Comparison of ENCODE assay signal across 27 cellular contexts in the genomic region with DNA sequence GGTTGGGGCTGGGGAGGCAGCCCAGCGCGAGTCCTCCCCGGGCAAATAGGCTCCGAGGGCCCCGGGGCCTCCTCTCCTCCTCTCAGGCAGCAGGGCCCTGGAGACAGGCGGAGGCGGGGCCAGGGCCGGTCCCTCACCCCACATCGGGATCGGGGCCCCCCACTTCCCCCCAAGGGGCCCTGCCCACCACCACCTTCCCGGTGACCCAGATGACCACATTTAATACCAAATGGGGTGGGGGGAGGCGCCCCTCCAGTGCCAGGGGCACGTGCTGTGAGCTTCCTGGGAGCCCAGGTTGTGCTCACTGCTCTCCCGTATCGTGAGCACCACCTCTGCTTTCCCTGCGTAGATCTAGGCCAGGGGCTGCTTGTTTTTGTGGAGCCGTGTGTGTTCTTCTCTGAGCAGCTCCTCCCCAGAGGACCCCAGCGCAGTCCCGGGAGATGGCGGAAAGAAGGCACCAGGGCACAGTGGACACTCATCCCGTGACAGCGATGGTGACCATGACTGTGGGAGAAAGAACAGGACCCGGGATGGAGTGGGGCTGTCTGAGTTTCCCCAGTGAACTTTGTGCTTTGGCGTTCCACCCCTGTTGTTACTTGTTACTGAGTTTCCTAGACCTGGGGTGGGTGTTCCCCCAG. TPM values are rescaled to one million over a fixed set of nuclear protein-coding genes. Genes with fewer than 3 reads are reported as not detected.
"Had no signal": no experiment of that assay in that cellular context is flagged by ENCODE, and none has a peak within 500 bp of the region (broad histone marks: within the 10 kb centered on the region; RNA-seq: fewer than 3 reads in every experiment).

No MANE protein-coding gene starts in this region.

- H3K4me3 ChIP-seq: dorsolateral prefrontal cortex, gastrocnemius medialis, heart left ventricle, hepatocyte, left ventricle myocardium inferior, lower lobe of right lung, prostate gland, right atrium auricular region, sigmoid colon, stomach, tibial artery, upper lobe of left lung, uterus had no signal

- H3K9me3 Mint-ChIP-seq: natural killer cell; stimulated activated effector memory CD8-positive, alpha-beta T cell treated with anti-CD3 and anti-CD28 coated beads, Interleukin-12 subunit alpha, Interleukin-12 subunit beta, amount 100 ng/mL, for 72 hours had no signal

- H3K36me3 ChIP-seq: gastrocnemius medialis, heart left ventricle, left ventricle myocardium inferior, lower lobe of right lung, prostate gland, right atrium auricular region, sigmoid colon, stomach, tibial artery, upper lobe of left lung, uterus had no signal

- H3K27ac ChIP-seq: epithelial cell of prostate, gastrocnemius medialis, heart left ventricle, hepatocyte, left ventricle myocardium inferior, lower lobe of right lung, prostate gland, right atrium auricular region, sigmoid colon, stomach, upper lobe of left lung, uterus had no signal

- DNase-seq: cortex of kidney; effector CD4-positive, alpha-beta T cell; endodermal cell; foreskin fibroblast; gastrocnemius medialis; heart left ventricle; left colon; left ventricle myocardium inferior; lower lobe of right lung; natural killer cell; nucleus accumbens; sigmoid colon; stimulated activated CD4-positive, alpha-beta T cell treated with anti-CD3 and anti-CD28 coated beads, Interleukin-2, amount 100 ng/mL, for 24 hours; stimulated activated CD4-positive, alpha-beta T cell treated with anti-CD3 and anti-CD28 coated beads, Interleukin-4, amount 100 ng/mL, for 24 hours; stimulated activated naive CD4-positive, alpha-beta T cell treated with Interleukin-2 at 50 U/mL for 16 hours; stomach; tibial artery; upper lobe of left lung; uterus had no signal

- H3K36me3 Mint-ChIP-seq: natural killer cell; stimulated activated effector memory CD8-positive, alpha-beta T cell treated with anti-CD3 and anti-CD28 coated beads, Interleukin-12 subunit alpha, Interleukin-12 subunit beta, amount 100 ng/mL, for 72 hours had no signal

- ATAC-seq: esophagus mucosa; gastrocnemius medialis; heart left ventricle; left colon; lower lobe of right lung; natural killer cell; stimulated activated effector memory CD8-positive, alpha-beta T cell treated with anti-CD3 and anti-CD28 coated beads, Interleukin-12 subunit alpha, Interleukin-12 subunit beta, amount 100 ng/mL, for 72 hours had no signal

- H3K9me3 ChIP-seq: gastrocnemius medialis, heart left ventricle, left ventricle myocardium inferior, lower lobe of right lung, prostate gland, right atrium auricular region, sigmoid colon, stomach, tibial artery, upper lobe of left lung, uterus had no signal

- H3K27ac Mint-ChIP-seq: endodermal cell; natural killer cell; stimulated activated effector memory CD8-positive, alpha-beta T cell treated with anti-CD3 and anti-CD28 coated beads, Interleukin-12 subunit alpha, Interleukin-12 subunit beta, amount 100 ng/mL, for 72 hours had no signal

- H3K4me1 Mint-ChIP-seq: endodermal cell; natural killer cell; stimulated activated effector memory CD8-positive, alpha-beta T cell treated with anti-CD3 and anti-CD28 coated beads, Interleukin-12 subunit alpha, Interleukin-12 subunit beta, amount 100 ng/mL, for 72 hours had no signal

- H3K4me3 Mint-ChIP-seq: endodermal cell; stimulated activated effector memory CD8-positive, alpha-beta T cell treated with anti-CD3 and anti-CD28 coated beads, Interleukin-12 subunit alpha, Interleukin-12 subunit beta, amount 100 ng/mL, for 72 hours had no signal

- H3K4me1 ChIP-seq: gastrocnemius medialis, heart left ventricle, left ventricle myocardium inferior, lower lobe of right lung, prostate gland, right atrium auricular region, sigmoid colon, stomach, upper lobe of left lung, uterus had no signal

- H3K27me3 ChIP-seq: gastrocnemius medialis, hepatocyte, right atrium auricular region, sigmoid colon, stomach, tibial artery, upper lobe of left lung, uterus had no signal

RNA-seq across cellular contexts. Expression of a gene that starts 18.1 kb away (rescaled TPM):
- total RNA-seq: gastrocnemius medialis, osteocyte had no signal
